Comparison of ENCODE assay signal across 11 cellular contexts in genomic region chr6:77456531-77457248, GRCh38. TPM values are rescaled to one million over a fixed set of nuclear protein-coding genes. Genes with fewer than 3 reads are reported as not detected.
A peak's percentile ranks its signal among the peaks of the same experiment; 100 is the strongest.
DNase-seq lines count a peak whose midpoint lies in the region; ATAC-seq and TF ChIP-seq lines count a peak whose summit lies in the region.
"Had no signal": no experiment of that assay in that cellular context is flagged by ENCODE, and none has a peak within 500 bp of the region (broad histone marks: within the 10 kb centered on the region; RNA-seq: fewer than 3 reads in every experiment).

No MANE protein-coding gene starts in this region.

- ATAC-seq in natural killer cell treated with Interleukin-12 subunit alpha and Interleukin-12 subunit beta and Interleukin-15 and Interleukin-18, amount 100 ng/mL, for 72 hours = no peak

- H3K36me3 Mint-ChIP-seq in natural killer cell treated with Interleukin-12 subunit alpha and Interleukin-12 subunit beta and Interleukin-15 and Interleukin-18, amount 100 ng/mL, for 72 hours = no peaks in the 10 kb centered on the region

- peaks cover 21% of the 10 kb centered on the region for H3K4me1 ChIP-seq in SJSA1 (replicated peaks)
- H3K4me1 ChIP-seq in stomach = no peaks in the 10 kb centered on the region

- no peak overlapping the region for H3K4me3 ChIP-seq in SJSA1
- H3K4me3 ChIP-seq in stomach = no peak overlapping the region

- intact Hi-C loops in stomach (cut with DNase I; ENCODE audit: low total_unique reads) = loop anchor here (5.0 kb wide), 1 partner anchor 1519 kb away; no protein-coding TSS in a partner anchor

- 65 to 72% (median 69%) methylated on average over 5 of the region's 5 CpGs for WGBS in stomach, 5 donors

- H3K4me3 Mint-ChIP-seq in natural killer cell treated with Interleukin-12 subunit alpha and Interleukin-12 subunit beta and Interleukin-15 and Interleukin-18, amount 100 ng/mL, for 72 hours = no peak overlapping the region

- no peak for TF ChIP-seq EP300 in stomach (IDR thresholded peaks at IDR 0.05)

- TF ChIP-seq POLR2A in stomach (IDR thresholded peaks at IDR 0.05) = no peak

- H3K27ac Mint-ChIP-seq in natural killer cell treated with Interleukin-12 subunit alpha and Interleukin-12 subunit beta and Interleukin-15 and Interleukin-18, amount 100 ng/mL, for 72 hours = no peak overlapping the region

- H3K27me3 ChIP-seq in SJSA1 (replicated peaks) = no peaks in the 10 kb centered on the region
- peaks cover 0 to 15% (median 0%) of the 10 kb centered on the region in 3 donors for H3K27me3 ChIP-seq in stomach

- DNase-seq in GM04503 (ENCODE audit: low read depth) (peak; percentile 91), SJSA1 (ENCODE audit: low read depth in 1 of 2, low spot score in 2 of 2) (peak; percentile 72 to 78), fibroblast of peridontal ligament (ENCODE audit: extremely low read depth) (peak; percentile 98), pulmonary artery endothelial cell (ENCODE audit: low read depth, low spot score) (peak; percentile 94), stomach (no peak), caudate nucleus (lab: John Stamatoyannopoulos, UW) (no peak)
- no peak for DNase-seq in activated CD4-positive, alpha-beta T cell treated with anti-CD3 and anti-CD28 coated beads, Interleukin-2, amount 50 U/mL, for 4 hours
- DNase-seq in natural killer cell treated with Interleukin-12 subunit alpha and Interleukin-12 subunit beta and Interleukin-15 and Interleukin-18, amount 100 ng/mL, for 72 hours (ENCODE audit: low spot score) = no peak
- DNase-seq: activated naive CD4-positive, alpha-beta T cell; Karpas-422; stimulated activated CD4-positive, alpha-beta T cell treated with anti-CD3 and anti-CD28 coated beads, Interleukin-1b, Interleukin-23, amount 100 ng/mL, for 48 hours had no signal

- no peaks in the 10 kb centered on the region for H3K9me3 Mint-ChIP-seq in natural killer cell treated with Interleukin-12 subunit alpha and Interleukin-12 subunit beta and Interleukin-15 and Interleukin-18, amount 100 ng/mL, for 72 hours

- H3K9me3 ChIP-seq in SJSA1 (replicated peaks) = no peaks in the 10 kb centered on the region
- no peaks in the 10 kb centered on the region for H3K9me3 ChIP-seq in stomach

- TF ChIP-seq CTCF in stomach (IDR thresholded peaks at IDR 0.05) = no peak

- no peaks in the 10 kb centered on the region for H3K36me3 ChIP-seq in SJSA1
- H3K36me3 ChIP-seq in stomach = no peaks in the 10 kb centered on the region

- H3K27ac ChIP-seq in SJSA1 (peak overlapping the region; percentile 90), stomach (no peak overlapping the region), caudate nucleus (ENCODE audit: low read depth, low read length) (no peak overlapping the region)

- peaks cover 3 to 6% of the 10 kb centered on the region in 2 donors for H3K27me3 Mint-ChIP-seq in natural killer cell treated with Interleukin-12 subunit alpha and Interleukin-12 subunit beta and Interleukin-15 and Interleukin-18, amount 100 ng/mL, for 72 hours

- H3K4me1 Mint-ChIP-seq in natural killer cell treated with Interleukin-12 subunit alpha and Interleukin-12 subunit beta and Interleukin-15 and Interleukin-18, amount 100 ng/mL, for 72 hours (ENCODE audit: low read depth in 2 of 2) = no peaks in the 10 kb centered on the region

RNA-seq across cellular contexts. Expression of gene HTR1B, which starts 6.6 kb away (rescaled TPM):
- not detected in 2 replicates for total RNA-seq in SJSA1 (2014; rRNA removed; shearing (Covaris generic))
- total RNA-seq in pulmonary artery endothelial cell (49.1 and 64.4 TPM in 2 replicates), stomach (1 to 10 TPM in 3 of 5 donors, not detected in 2; 2.3 to 3.5 (median 3.3) TPM)
- total RNA-seq in natural killer cell treated with Interleukin-12 subunit alpha and Interleukin-12 subunit beta and Interleukin-15 and Interleukin-18, amount 100 ng/mL, for 72 hours = not detected
- polyA plus RNA-seq in stomach = under 1 TPM in 2 of 3 donors, not detected in 1; 0.10 to 0.31 TPM

Comparison
In these comparisons a context has a peak if more than half of its experiments do, and no peak if none do; other contexts are left out.
1. DNase-seq: peak in GM04503 (single experiment), SJSA1 (2 of 2), fibroblast of peridontal ligament (single experiment) and pulmonary artery endothelial cell (single experiment); none in activated CD4-positive, alpha-beta T cell treated with anti-CD3 and anti-CD28 coated beads, Interleukin-2, amount 50 U/mL, for 4 hours (0 of 2), natural killer cell treated with Interleukin-12 subunit alpha and Interleukin-12 subunit beta and Interleukin-15 and Interleukin-18, amount 100 ng/mL, for 72 hours (single experiment), stomach (single experiment) and caudate nucleus (0 of 61).
2. RNA of gene HTR1B, which starts 6.6 kb away (total RNA-seq): 49.1 to 64.4 TPM in pulmonary artery endothelial cell; 2.3 to 3.5 TPM in stomach, not detected in SJSA1 and not detected in natural killer cell treated with Interleukin-12 subunit alpha and Interleukin-12 subunit beta and Interleukin-15 and Interleukin-18, amount 100 ng/mL, for 72 hours; every median in the first group is over 10 times any median in the second.